In the genomic region with DNA sequence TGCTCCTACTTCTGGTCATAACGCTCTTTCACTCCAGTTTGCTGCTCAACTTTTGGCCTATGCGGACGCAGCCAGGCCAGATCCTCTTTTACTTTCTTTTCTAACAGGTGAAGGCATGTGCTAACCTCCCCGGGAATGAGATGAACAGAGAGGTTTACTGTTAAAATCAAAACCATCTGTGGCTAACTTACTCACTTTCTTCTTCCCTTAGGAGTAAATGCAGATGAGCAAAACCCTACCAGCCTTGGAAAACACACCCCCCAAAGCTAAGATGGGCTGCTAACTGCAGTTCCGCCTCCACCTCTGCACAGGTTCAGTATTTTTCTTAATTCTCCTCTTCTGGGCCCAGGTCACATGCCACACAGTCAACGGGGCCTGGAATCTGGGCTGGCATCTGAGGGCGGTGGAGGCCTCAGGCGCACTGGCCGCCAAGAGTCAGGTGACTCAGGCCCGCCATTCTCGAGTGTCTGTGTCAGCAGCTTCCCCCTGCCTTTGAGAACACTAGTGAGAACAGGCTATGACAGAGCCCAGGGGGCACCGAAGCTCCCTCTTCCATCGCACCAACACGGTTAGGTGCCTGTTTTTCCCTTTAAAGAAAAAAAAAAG, we compare ENCODE assay signal across 1 cellular context.
TF ChIP-seq lines count a peak whose summit lies in the region.

No MANE protein-coding gene starts in this region.

TF ChIP-seq in H1, 55 proteins besides CTCF, POLR2A, EP300 and RAD21:
- TF ChIP-seq GABPA (IDR thresholded peaks at IDR 0.05; ENCODE audit: borderline replicate concordance, insufficient read depth, low read length) (no peak), CHD1 (IDR thresholded peaks at IDR 0.05; ENCODE audit: low read depth, low read length) (no peak), RFX5 (IDR thresholded peaks at IDR 0.05; ENCODE audit: borderline replicate concordance, low read depth, low read length) (no peak), BRCA1 (IDR thresholded peaks at IDR 0.05; ENCODE audit: low read depth, low read length) (no peak), POLR2AphosphoS5 (IDR thresholded peaks at IDR 0.05; ENCODE audit: low read depth, low read length) (no peak), ZNF274 (IDR thresholded peaks at IDR 0.05; ENCODE audit: borderline replicate concordance, extremely low read depth, low read length) (no peak)
TF ChIP-seq in H1: peak in this region for 0.
